Comparison of ENCODE assay signal across 15 cellular contexts in the genomic region with DNA sequence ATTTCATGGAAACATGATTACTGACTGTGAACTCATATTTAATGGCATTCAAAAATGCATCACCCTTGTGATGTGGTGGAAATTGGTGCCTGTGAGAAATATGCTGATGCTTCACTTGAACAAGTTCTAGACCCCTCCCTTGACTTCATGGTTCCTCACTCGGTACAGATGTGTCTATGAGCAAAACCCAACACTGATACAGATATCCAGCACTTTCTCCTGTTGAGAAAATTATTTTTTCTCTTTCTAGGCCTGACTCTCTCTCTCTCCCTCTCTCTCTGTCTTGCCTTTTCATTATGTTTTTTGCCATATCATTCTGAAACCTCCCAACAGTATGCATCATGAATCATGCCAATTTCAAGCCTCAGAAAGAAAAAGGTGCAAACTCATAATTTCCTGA.
DNase-seq lines count a peak whose midpoint lies in the region; ATAC-seq lines count a peak whose summit lies in the region.
"Had no signal": no experiment of that assay in that cellular context is flagged by ENCODE, and none has a peak within 500 bp of the region (broad histone marks: within the 10 kb centered on the region; RNA-seq: fewer than 3 reads in every experiment).

No MANE protein-coding gene starts in this region.

- no peaks in the 10 kb centered on the region for H3K36me3 Mint-ChIP-seq in activated T-cell treated with anti-CD3 and anti-CD28 coated beads, Interleukin-2, amount 50 U/mL, for 24 hours (ENCODE audit: low read depth)
- H3K36me3 Mint-ChIP-seq in activated T-helper 1 cell treated with anti-CD3 and anti-CD28 coated beads, Interleukin-12 subunit alpha, Interleukin-12 subunit beta, Interleukin-2, Interleukin-4 antibody, amounts not matched to agents 30 ng/mL and 10 ng/mL and 1 ng/mL, durations not matched to agents 14 hours and 24 hours and 36 hours (ENCODE audit: low read depth): peaks cover 1% of the 10 kb centered on the region

- H3K9me3 Mint-ChIP-seq in activated T-cell treated with anti-CD3 and anti-CD28 coated beads, Interleukin-2, amount 50 U/mL, for 24 hours: no peaks in the 10 kb centered on the region
- H3K9me3 Mint-ChIP-seq in activated T-helper 1 cell treated with anti-CD3 and anti-CD28 coated beads, Interleukin-12 subunit alpha, Interleukin-12 subunit beta, Interleukin-2, Interleukin-4 antibody, amounts not matched to agents 30 ng/mL and 10 ng/mL and 1 ng/mL, durations not matched to agents 14 hours and 24 hours and 36 hours: no peaks in the 10 kb centered on the region

- peaks cover 20% of the 10 kb centered on the region for H3K27me3 Mint-ChIP-seq in activated T-cell treated with anti-CD3 and anti-CD28 coated beads, Interleukin-2, amount 50 U/mL, for 24 hours
- H3K27me3 Mint-ChIP-seq in activated T-helper 1 cell treated with anti-CD3 and anti-CD28 coated beads, Interleukin-12 subunit alpha, Interleukin-12 subunit beta, Interleukin-2, Interleukin-4 antibody, amounts not matched to agents 30 ng/mL and 10 ng/mL and 1 ng/mL, durations not matched to agents 14 hours and 24 hours and 36 hours (ENCODE audit: insufficient read depth): peaks cover 14% of the 10 kb centered on the region

- intact Hi-C loops in activated T-helper 1 cell treated with anti-CD3 and anti-CD28 coated beads, Interleukin-12 subunit alpha, Interleukin-12 subunit beta, Interleukin-2, Interleukin-4 antibody, amounts not matched to agents 30 ng/mL and 10 ng/mL and 1 ng/mL, durations not matched to agents 14 hours and 24 hours and 36 hours (cut with micrococcal nuclease): loop anchor here (1.0 to 2.0 kb wide), 3 partner anchors 25 to 55 kb away; no protein-coding TSS in a partner anchor

- peak; percentile 57 for ATAC-seq in HG02610 (IDR thresholded peaks at IDR 0.05; ENCODE audit: unreplicated experiment)
- ATAC-seq in HG03521 (IDR thresholded peaks at IDR 0.05; ENCODE audit: unreplicated experiment): no peak
- ATAC-seq: GM12878 had no signal

- H3K27ac Mint-ChIP-seq in activated T-cell treated with anti-CD3 and anti-CD28 coated beads, Interleukin-2, amount 50 U/mL, for 24 hours: peak overlapping the region; percentile 89
- H3K27ac Mint-ChIP-seq in activated T-helper 1 cell treated with anti-CD3 and anti-CD28 coated beads, Interleukin-12 subunit alpha, Interleukin-12 subunit beta, Interleukin-2, Interleukin-4 antibody, amounts not matched to agents 30 ng/mL and 10 ng/mL and 1 ng/mL, durations not matched to agents 14 hours and 24 hours and 36 hours: peak overlapping the region; percentile 54

- H3K4me3 Mint-ChIP-seq in activated T-cell treated with anti-CD3 and anti-CD28 coated beads, Interleukin-2, amount 50 U/mL, for 24 hours: peak overlapping the region; percentile 24
- H3K4me3 Mint-ChIP-seq in activated T-helper 1 cell treated with anti-CD3 and anti-CD28 coated beads, Interleukin-12 subunit alpha, Interleukin-12 subunit beta, Interleukin-2, Interleukin-4 antibody, amounts not matched to agents 30 ng/mL and 10 ng/mL and 1 ng/mL, durations not matched to agents 14 hours and 24 hours and 36 hours: no peak overlapping the region

- DNase-seq in activated T-cell treated with anti-CD3 and anti-CD28 coated beads, Interleukin-2, amount 50 U/mL, for 24 hours: no peak
- no peak for DNase-seq in activated T-cell treated with anti-CD3 and anti-CD28 coated beads, Interleukin-2, amount 50 U/mL, for 48 hours
- no peak for DNase-seq in activated T-helper 1 cell treated with anti-CD3 and anti-CD28 coated beads, Interleukin-12 subunit alpha, Interleukin-12 subunit beta, Interleukin-2, Interleukin-4 antibody, amounts not matched to agents 30 ng/mL and 10 ng/mL and 1 ng/mL, durations not matched to agents 14 hours and 24 hours and 36 hours (ENCODE audit: low spot score)
- peak; percentile 1 for DNase-seq in medulla oblongata (ENCODE audit: extremely low spot score)
- no peak for DNase-seq in NCI-H2171 (lab: John Stamatoyannopoulos, UW)
- DNase-seq: DMS53, Karpas-422, NCI-H1417, NCI-H1930, NCI-H510A, NCI-H82, Peyer's patch had no signal

- H3K4me1 Mint-ChIP-seq in activated T-cell treated with anti-CD3 and anti-CD28 coated beads, Interleukin-2, amount 50 U/mL, for 24 hours (ENCODE audit: low read depth): peaks cover 45% of the 10 kb centered on the region
- peaks cover 24% of the 10 kb centered on the region for H3K4me1 Mint-ChIP-seq in activated T-helper 1 cell treated with anti-CD3 and anti-CD28 coated beads, Interleukin-12 subunit alpha, Interleukin-12 subunit beta, Interleukin-2, Interleukin-4 antibody, amounts not matched to agents 30 ng/mL and 10 ng/mL and 1 ng/mL, durations not matched to agents 14 hours and 24 hours and 36 hours (ENCODE audit: low read depth)
